ENCODE assay signal across 8 cellular contexts in the genomic region with DNA sequence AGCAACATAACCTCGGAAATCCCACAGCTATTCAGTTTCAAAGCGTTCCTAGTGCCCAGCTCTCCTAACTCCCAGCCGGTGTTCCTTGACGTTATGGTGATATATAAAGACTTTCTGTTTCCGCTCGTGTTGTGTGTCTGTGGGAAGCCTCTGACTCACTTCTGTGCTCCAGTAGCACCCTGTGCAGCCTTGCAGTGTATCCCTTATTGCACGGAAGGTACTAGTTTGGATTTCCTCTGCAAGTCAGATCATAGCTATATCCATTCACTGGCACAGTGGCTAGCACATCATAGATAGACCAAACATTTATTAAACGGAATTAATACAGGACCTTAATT. TPM values are rescaled to one million over a fixed set of nuclear protein-coding genes. Genes with fewer than 3 reads are reported as not detected.
DNase-seq lines count a peak whose midpoint lies in the region; ATAC-seq and TF ChIP-seq lines count a peak whose summit lies in the region.

No MANE protein-coding gene starts in this region.

- no peaks in the 10 kb centered on the region for H3K36me3 ChIP-seq in GM06990 (ENCODE audit: control insufficient read depth, insufficient read depth, low read length)
- H3K36me3 ChIP-seq in vagina: no peaks in the 10 kb centered on the region

- H3K27me3 ChIP-seq in GM06990 (replicated peaks; ENCODE audit: control insufficient read depth, insufficient read depth, low read length) (no peaks in the 10 kb centered on the region), vagina (no peaks in the 10 kb centered on the region)

- peaks cover 26% of the 10 kb centered on the region for H3K27me3 Mint-ChIP-seq in nephron progenitor cell (ENCODE audit: low read depth, poor library complexity)

- TF ChIP-seq CTCF in GM06990 (IDR thresholded peaks at IDR 0.05; ENCODE audit: insufficient read depth, low read length, poor library complexity, severe bottlenecking): no peak
- no peak for TF ChIP-seq CTCF in LNCaP clone FGC (IDR thresholded peaks at IDR 0.05; ENCODE audit: control insufficient read depth, extremely low read depth, insufficient read depth)
- no peak for TF ChIP-seq CTCF in nephron progenitor cell (IDR thresholded peaks at IDR 0.05)
- no peak for TF ChIP-seq CTCF in vagina (IDR thresholded peaks at IDR 0.05)

- no peak for TF ChIP-seq POLR2A in vagina (IDR thresholded peaks at IDR 0.05)

- DNase-seq in GM06990 (ENCODE audit: extremely low read depth, insufficient read length) (no peak), LNCaP clone FGC (ENCODE audit: low read depth) (peak; percentile 2), fibroblast of gingiva (ENCODE audit: low read depth) (peak; percentile 49), nephron progenitor cell (no peak), vagina (ENCODE audit: extremely low spot score in 2 of 2) (no peak), GM19240 (ENCODE audit: insufficient read length, low spot score) (no peak)
- DNase-seq in activated CD8-positive, alpha-beta memory T cell treated with anti-CD3 and anti-CD28 coated beads, Interleukin-2, amount 50 U/mL, for 4 hours: peak; percentile 19

- H3K4me1 ChIP-seq in vagina: peaks cover 6% of the 10 kb centered on the region

- intact Hi-C loops in vagina (cut with DNase I): no loop called here

- peak; percentile 35 for ATAC-seq in GM21786 (IDR thresholded peaks at IDR 0.05; ENCODE audit: unreplicated experiment)

- peak overlapping the region; percentile 80 for H3K27ac ChIP-seq in vagina

- peak overlapping the region; percentile 96 for H3K4me3 Mint-ChIP-seq in nephron progenitor cell

- H3K4me3 ChIP-seq in GM06990 (replicated peaks; ENCODE audit: low read depth, low read length) (peak overlapping the region; percentile 86), LNCaP clone FGC (ENCODE audit: low read depth, low read length) (peak overlapping the region; percentile 75), vagina (peak overlapping the region; percentile 72 to 83)

- peak overlapping the region; percentile 97 for H3K27ac Mint-ChIP-seq in nephron progenitor cell

- H3K4me1 Mint-ChIP-seq in nephron progenitor cell: peaks cover 23% of the 10 kb centered on the region

- H3K9me3 ChIP-seq in vagina: no peaks in the 10 kb centered on the region

- H3K36me3 Mint-ChIP-seq in nephron progenitor cell (ENCODE audit: low read depth): no peaks in the 10 kb centered on the region

- peaks cover 4% of the 10 kb centered on the region for H3K9me3 Mint-ChIP-seq in nephron progenitor cell

RNA-seq across cellular contexts. Expression of a gene that starts 0.6 kb away (rescaled TPM):
- 0.74 TPM for total RNA-seq in vagina

Comparison
In these comparisons a context has a peak if more than half of its experiments do, and no peak if none do; other contexts are left out.
1. DNase-seq: peak in LNCaP clone FGC (single experiment), activated CD8-positive, alpha-beta memory T cell treated with anti-CD3 and anti-CD28 coated beads, Interleukin-2, amount 50 U/mL, for 4 hours (single experiment) and fibroblast of gingiva (single experiment); none in GM06990 (single experiment), nephron progenitor cell (single experiment), vagina (0 of 2) and GM19240 (single experiment).
2. Peak in every context shown above with its lines, with median percentiles within 50 percentile points of each other: H3K4me3 ChIP-seq.